Comparison of ENCODE assay signal across 20 cellular contexts in genomic region chr7:131029002-131029401, GRCh38.
A peak's percentile ranks its signal among the peaks of the same experiment; 100 is the strongest.
DNase-seq lines count a peak whose midpoint lies in the region; ATAC-seq and TF ChIP-seq lines count a peak whose summit lies in the region.
"Had no signal": no experiment of that assay in that cellular context is flagged by ENCODE, and none has a peak within 500 bp of the region (broad histone marks: within the 10 kb centered on the region; RNA-seq: fewer than 3 reads in every experiment).

No MANE protein-coding gene starts in this region.

- H3K4me1 ChIP-seq in thyroid gland = peaks cover 65% of the 10 kb centered on the region in 2 donors

- H3K4me3 Mint-ChIP-seq in activated naive CD4-positive, alpha-beta T cell treated with anti-CD3 and anti-CD28 coated beads, Interleukin-2, amount 50 U/mL, for 24 hours = peak overlapping the region; percentile 68
- peak overlapping the region in 2 of 3 donors; percentile 4 to 41 for H3K4me3 Mint-ChIP-seq in T-cell
- peak overlapping the region; percentile 48 to 76 for H3K4me3 Mint-ChIP-seq in effector memory CD8-positive, alpha-beta T cell

- H3K9me3 ChIP-seq in thyroid gland = no peaks in the 10 kb centered on the region
- H3K9me3 ChIP-seq: ascending aorta, left ventricle myocardium inferior, mucosa of descending colon, spleen, testis had no signal

- peaks cover 15% of the 10 kb centered on the region for H3K36me3 Mint-ChIP-seq in activated naive CD4-positive, alpha-beta T cell treated with anti-CD3 and anti-CD28 coated beads, Interleukin-2, amount 50 U/mL, for 24 hours
- peaks cover 31% of the 10 kb centered on the region for H3K36me3 Mint-ChIP-seq in T-cell
- H3K36me3 Mint-ChIP-seq in effector memory CD8-positive, alpha-beta T cell (ENCODE audit: insufficient read depth) = peaks cover 98% of the 10 kb centered on the region

- intact Hi-C loops in thyroid gland (cut with DNase I) = no loop called here

- H3K4me1 Mint-ChIP-seq in activated naive CD4-positive, alpha-beta T cell treated with anti-CD3 and anti-CD28 coated beads, Interleukin-2, amount 50 U/mL, for 24 hours = peaks cover 94% of the 10 kb centered on the region
- H3K4me1 Mint-ChIP-seq in T-cell = peaks cover 87 to 93% (median 92%) of the 10 kb centered on the region in 3 donors
- peaks cover 70 to 85% of the 10 kb centered on the region in 2 donors for H3K4me1 Mint-ChIP-seq in effector memory CD8-positive, alpha-beta T cell (ENCODE audit: low read depth in 2 of 2)

- no peak for ATAC-seq in T-cell (replicated peaks in 1 of 4)
- ATAC-seq in effector memory CD8-positive, alpha-beta T cell (replicated peaks) = no peak
- ATAC-seq in GM21619 (IDR thresholded peaks at IDR 0.05; ENCODE audit: unreplicated experiment) = no peak
- ATAC-seq in HG03354 (IDR thresholded peaks at IDR 0.05; ENCODE audit: poor library complexity, severe bottlenecking, unreplicated experiment) = no peak
- ATAC-seq: mucosa of descending colon had no signal

- H3K4me3 ChIP-seq in thyroid gland (replicated peaks in 1 of 3) = no peak overlapping the region
- H3K4me3 ChIP-seq: ascending aorta, left ventricle myocardium inferior, mucosa of descending colon, spleen, testis had no signal

- H3K27ac ChIP-seq in thyroid gland = peak overlapping the region; percentile 3 to 72 (median 58)
- H3K27ac ChIP-seq: left ventricle myocardium inferior, testis had no signal

- peak overlapping the region; percentile 62 for H3K27ac Mint-ChIP-seq in activated naive CD4-positive, alpha-beta T cell treated with anti-CD3 and anti-CD28 coated beads, Interleukin-2, amount 50 U/mL, for 24 hours
- H3K27ac Mint-ChIP-seq in T-cell = peak overlapping the region; percentile 44 to 47
- peak overlapping the region; percentile 90 to 94 for H3K27ac Mint-ChIP-seq in effector memory CD8-positive, alpha-beta T cell

- no peaks in the 10 kb centered on the region for H3K36me3 ChIP-seq in thyroid gland
- H3K36me3 ChIP-seq: left ventricle myocardium inferior, spleen had no signal

- no peak for DNase-seq in activated naive CD4-positive, alpha-beta T cell (lab: John Stamatoyannopoulos, UW)
- DNase-seq in T-cell (no peak), thyroid gland (no peak), NCI-H226 (no peak)
- no peak for DNase-seq in effector memory CD8-positive, alpha-beta T cell
- DNase-seq: activated CD4-positive, alpha-beta T cell treated with anti-CD3 and anti-CD28 coated beads for 48 hours; COR-L47; effector CD8-positive, alpha-beta T cell; KBM-7; left ventricle myocardium inferior; mucosa of descending colon; MV-4-11; NCI-H1930; NCI-H446; spleen; testis had no signal

- no peak for TF ChIP-seq POLR2A in thyroid gland (IDR thresholded peaks at IDR 0.05)

- POLR2A ChIA-PET in T-cell (lab: Charles Lee) = interaction anchor here (0.5 to 1.1 kb wide), 8 partner anchors 8 to 105 kb away, joined by 3 to 9 read pairs (median 4); no protein-coding TSS in a partner anchor

- H3K27me3 ChIP-seq in thyroid gland = no peaks in the 10 kb centered on the region
- H3K27me3 ChIP-seq: ascending aorta, spleen, testis had no signal

- H3K27me3 Mint-ChIP-seq in activated naive CD4-positive, alpha-beta T cell treated with anti-CD3 and anti-CD28 coated beads, Interleukin-2, amount 50 U/mL, for 24 hours = no peaks in the 10 kb centered on the region
- H3K27me3 Mint-ChIP-seq in T-cell = no peaks in the 10 kb centered on the region
- no peaks in the 10 kb centered on the region for H3K27me3 Mint-ChIP-seq in effector memory CD8-positive, alpha-beta T cell

- CTCF ChIA-PET in T-cell (lab: Charles Lee) = interaction anchor here (0.5 to 1.5 kb wide), 6 partner anchors 10 to 197 kb away, joined by 3 to 6 read pairs (median 4); no protein-coding TSS in a partner anchor

- peaks cover 3% of the 10 kb centered on the region for H3K9me3 Mint-ChIP-seq in activated naive CD4-positive, alpha-beta T cell treated with anti-CD3 and anti-CD28 coated beads, Interleukin-2, amount 50 U/mL, for 24 hours
- H3K9me3 Mint-ChIP-seq in T-cell = no peaks in the 10 kb centered on the region
- H3K9me3 Mint-ChIP-seq in effector memory CD8-positive, alpha-beta T cell = no peaks in the 10 kb centered on the region

- no peak for TF ChIP-seq CTCF in thyroid gland (IDR thresholded peaks at IDR 0.05)
